17 cellular contexts compared by ENCODE assay signal in the genomic region with DNA sequence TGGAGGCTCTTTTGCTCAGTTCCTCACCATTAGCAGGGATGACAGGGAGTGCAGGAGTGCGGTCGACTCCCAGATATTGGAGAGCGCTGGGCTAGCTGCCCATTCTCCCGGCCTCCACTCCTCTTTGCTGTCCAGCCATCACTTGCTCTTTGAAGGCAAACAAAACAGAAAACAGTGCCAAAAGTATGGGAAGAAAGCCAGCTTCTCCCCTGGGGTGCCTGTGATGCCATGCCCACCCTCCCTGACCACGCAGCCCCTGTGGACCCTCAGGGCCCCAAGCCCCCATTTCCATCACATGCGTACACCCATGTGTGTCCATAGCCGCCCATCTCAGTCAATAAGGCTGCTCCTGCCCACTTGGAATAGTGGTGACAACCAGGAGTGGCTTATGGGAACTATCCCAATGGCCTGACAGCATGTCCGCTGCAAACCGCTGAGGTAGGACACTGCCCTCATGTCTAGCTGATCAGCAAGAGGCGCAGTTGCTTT. TPM values are rescaled to one million over a fixed set of nuclear protein-coding genes. Genes with fewer than 3 reads are reported as not detected.
DNase-seq lines count a peak whose midpoint lies in the region; ATAC-seq and TF ChIP-seq lines count a peak whose summit lies in the region.
"Had no signal": no experiment of that assay in that cellular context is flagged by ENCODE, and none has a peak within 500 bp of the region (broad histone marks: within the 10 kb centered on the region; RNA-seq: fewer than 3 reads in every experiment).

No MANE protein-coding gene starts in this region.

- H3K4me1 ChIP-seq in HEK293 (ENCODE audit: control insufficient read depth, insufficient read depth, low read length): peaks cover 2% of the 10 kb centered on the region; the same call in 1 of the 2 replicates
- H3K4me1 ChIP-seq: BLaER1 treated with 17β-estradiol and CSF1 and Interleukin-3, amounts not matched to agents 10 nM and 100 nM; SJCRH30 had no signal

- no peak for TF ChIP-seq CTCF in HEK293 (tag by site-specific recombination; IDR thresholded peaks at IDR 0.05)

- H3K27me3 ChIP-seq in H7 (ENCODE audit: control insufficient read depth, insufficient read depth, low read length): no peaks in the 10 kb centered on the region
- H3K27me3 ChIP-seq: BLaER1 treated with 17β-estradiol and CSF1 and Interleukin-3, amounts not matched to agents 10 nM and 100 nM; SJCRH30 had no signal

- POLR2A ChIA-PET in HEK293 (lab: Yijun Ruan, JAX): no interaction called here

- no peaks in the 10 kb centered on the region for H3K9me3 ChIP-seq in HEK293 (ENCODE audit: control insufficient read depth, insufficient read depth, low read depth, low read length)
- H3K9me3 ChIP-seq: BLaER1 treated with 17β-estradiol and CSF1 and Interleukin-3, amounts not matched to agents 10 nM and 100 nM had no signal

- DNase-seq in NCI-H226 (peak; percentile 70), left lobe of liver (ENCODE audit: low spot score) (peak; percentile 74), posterior vena cava (ENCODE audit: low spot score) (peak; percentile 65), amygdala (lab: John Stamatoyannopoulos, UW) (no peak), H7 (no peak), NCI-H82 treated with DMSO at 0.1 percent for 48 hours (lab: John Stamatoyannopoulos, UW; ENCODE audit: unreplicated experiment) (no peak)
- no peak for DNase-seq in activated T-cell treated with anti-CD3 and anti-CD28 coated beads, Interleukin-2, amount 50 U/mL, for 48 hours
- DNase-seq: GF-D8, GOT3, HFFc6, KG1, NCI-H1436 treated with DMSO at 0.1 percent for 48 hours, NCI-H446, PC-9, SJCRH30 had no signal

- no peaks in the 10 kb centered on the region for H3K36me3 ChIP-seq in HEK293 (ENCODE audit: control insufficient read depth in 2 of 2, insufficient read depth in 1 of 2, low read length in 2 of 2)
- H3K36me3 ChIP-seq in H7 (replicated peaks; ENCODE audit: control insufficient read depth, insufficient read depth, low read length): no peaks in the 10 kb centered on the region
- H3K36me3 ChIP-seq: BLaER1 treated with 17β-estradiol and CSF1 and Interleukin-3, amounts not matched to agents 10 nM and 100 nM; SJCRH30 had no signal

- peak; percentile 74 for ATAC-seq in left lobe of liver

- H3K4me3 ChIP-seq in HEK293 (ENCODE audit: low read depth, low read length): no peak overlapping the region
- no peak overlapping the region for H3K4me3 ChIP-seq in H7 (ENCODE audit: insufficient read depth, low read depth, low read length)
- H3K4me3 ChIP-seq: BLaER1 treated with 17β-estradiol and CSF1 and Interleukin-3, amounts not matched to agents 10 nM and 100 nM; PC-9; SJCRH30 had no signal

- CTCF ChIA-PET in HEK293 (lab: Yijun Ruan, JAX): no interaction called here

- intact Hi-C loops in posterior vena cava (cut with DNase I): no loop called here

- no peak overlapping the region for H3K27ac ChIP-seq in HEK293 (ENCODE audit: extremely low read depth, low read depth, low read length)
- H3K27ac ChIP-seq: BLaER1 treated with 17β-estradiol and CSF1 and Interleukin-3, amounts not matched to agents 10 nM and 100 nM; PC-9; SJCRH30 had no signal

TF ChIP-seq in HEK293, 187 proteins besides CTCF, POLR2A, EP300 and RAD21:
- TF ChIP-seq ZNF449 (tag by site-specific recombination; IDR thresholded peaks at IDR 0.05) (no peak), WT1 (tag by site-specific recombination; IDR thresholded peaks at IDR 0.05) (peak; percentile 51; the same call in 1 of the 2 replicates)
TF ChIP-seq in HEK293: peak in this region for 1.

RNA-seq across cellular contexts. Expression of gene MAPT, which starts 30.0 kb away (rescaled TPM):
- total RNA-seq in left lobe of liver (0.83 TPM), posterior vena cava (1 to 10 TPM; 4.4 to 5.7 TPM)
- 0.85 and 3.1 TPM in 2 replicates for total RNA-seq in H7 (2014; rRNA removed; shearing (Covaris generic))

Comparison
In these comparisons a context has a peak if more than half of its experiments do, and no peak if none do; other contexts are left out.
1. DNase-seq: peak in NCI-H226 (single experiment), left lobe of liver (single experiment) and posterior vena cava (single experiment); none in amygdala (0 of 56), H7 (single experiment), NCI-H82 treated with DMSO at 0.1 percent for 48 hours (single experiment) and activated T-cell treated with anti-CD3 and anti-CD28 coated beads, Interleukin-2, amount 50 U/mL, for 48 hours (0 of 2).